Comparison of ENCODE assay signal across 20 cellular contexts in genomic region chr17:35709874-35710273, GRCh38. TPM values are rescaled to one million over a fixed set of nuclear protein-coding genes. Genes with fewer than 3 reads are reported as not detected.
DNase-seq lines count a peak whose midpoint lies in the region; ATAC-seq lines count a peak whose summit lies in the region.
"Had no signal": no experiment of that assay in that cellular context is flagged by ENCODE, and none has a peak within 500 bp of the region (broad histone marks: within the 10 kb centered on the region; RNA-seq: fewer than 3 reads in every experiment).

No MANE protein-coding gene starts in this region.

- H3K27me3 ChIP-seq in mesendoderm (ENCODE audit: insufficient read depth, low read length, poor library complexity) = no peaks in the 10 kb centered on the region
- H3K27me3 ChIP-seq: brain microvascular endothelial cell had no signal

- no peak overlapping the region for H2BK120ac ChIP-seq in mesendoderm (ENCODE audit: low read depth, low read length)

- no peak overlapping the region for H3K56ac ChIP-seq in mesendoderm (ENCODE audit: low read length)

- DNase-seq in NCI-H1092 (lab: John Stamatoyannopoulos, UW) = peak; percentile 15
- DNase-seq in NCI-H1092 treated with DMSO at 0.1 percent for 48 hours (lab: John Stamatoyannopoulos, UW) = no peak
- peak; percentile 32 to 61 for DNase-seq in NCI-H446 (lab: John Stamatoyannopoulos, UW)
- DNase-seq in epithelial cell of prostate (ENCODE audit: low read depth, low spot score) = no peak
- DNase-seq in skeletal muscle cell (ENCODE audit: low read depth) = peak; percentile 67
- DNase-seq in mesendoderm = no peak
- DNase-seq: activated naive CD4-positive, alpha-beta T cell treated with anti-CD3 and anti-CD28 coated beads, Interleukin-2, amount 50 U/mL, for 16 hours; activated T-cell treated with anti-CD3 and anti-CD28 coated beads, Interleukin-2, amount 50 U/mL, for 1 hour; brain microvascular endothelial cell; CD8-positive, alpha-beta T cell; effector CD8-positive, alpha-beta T cell; lower lobe of right lung; naive thymus-derived CD4-positive, alpha-beta T cell; NCI-H187; NCI-H748 treated with DMSO at 0.1 percent for 48 hours; stimulated activated naive CD4-positive, alpha-beta T cell treated with Interleukin-2 at 50 U/mL for 16 hours; trophoblast cell had no signal

- H3K4me2 ChIP-seq in mesendoderm (ENCODE audit: low read length) = no peak overlapping the region
- H3K4me2 ChIP-seq: GM23338 had no signal

- H2AK5ac ChIP-seq in mesendoderm (ENCODE audit: low read length) = no peak overlapping the region

- no CpG with 5 or more reads among the region's 3 CpGs for WGBS in mesendoderm (ENCODE audit: extremely low coverage, insufficient coverage, low lambda C conversion rate)

- H3K79me2 ChIP-seq in mesendoderm (ENCODE audit: control insufficient read depth, insufficient read depth, low read length) = no peaks in the 10 kb centered on the region

- H3K4ac ChIP-seq in mesendoderm (ENCODE audit: low read depth, low read length) = no peak overlapping the region

- no peak overlapping the region for H4K5ac ChIP-seq in mesendoderm (ENCODE audit: low read length)

- no peak overlapping the region for H3K18ac ChIP-seq in mesendoderm (ENCODE audit: low read length)

- no peak for ATAC-seq in HG03378 (IDR thresholded peaks at IDR 0.05; ENCODE audit: unreplicated experiment)
- no peak for ATAC-seq in HG02588 (IDR thresholded peaks at IDR 0.05; ENCODE audit: unreplicated experiment)
- ATAC-seq: CD8-positive, alpha-beta T cell; GM23338; lower lobe of right lung; naive thymus-derived CD4-positive, alpha-beta T cell had no signal

- H3K27ac ChIP-seq in epithelial cell of prostate (peak overlapping the region; percentile 34), mesendoderm (ENCODE audit: low read depth, low read length) (no peak overlapping the region)
- H3K27ac ChIP-seq: brain microvascular endothelial cell, lower lobe of right lung had no signal

- peaks cover 2% of the 10 kb centered on the region for H3K4me1 ChIP-seq in mesendoderm (ENCODE audit: control insufficient read depth, low read depth, low read length)

- H3K9ac ChIP-seq in mesendoderm (ENCODE audit: low read length) = no peak overlapping the region

- H4K8ac ChIP-seq in mesendoderm (ENCODE audit: low read depth, low read length) = no peak overlapping the region

- H3K23ac ChIP-seq in mesendoderm (ENCODE audit: low read length) = no peak overlapping the region

- H3K36me3 ChIP-seq in mesendoderm (ENCODE audit: control insufficient read depth, insufficient read depth, low read length) = peaks cover 6% of the 10 kb centered on the region

- no peak overlapping the region for H2BK5ac ChIP-seq in mesendoderm (ENCODE audit: low read length)

- no peak overlapping the region for H2BK15ac ChIP-seq in mesendoderm (replicated peaks; ENCODE audit: low read depth)

- no peak overlapping the region for H3K4me3 ChIP-seq in skeletal muscle cell (ENCODE audit: low read depth, low read length)
- H3K4me3 ChIP-seq in mesendoderm (ENCODE audit: low read length) = no peak overlapping the region
- H3K4me3 ChIP-seq: GM23338, lower lobe of right lung had no signal

- H3K79me1 ChIP-seq in mesendoderm (ENCODE audit: low read length) = no peaks in the 10 kb centered on the region

RNA-seq across cellular contexts. Expression of gene RASL10B, which starts 21.6 kb away (rescaled TPM):
- polyA plus RNA-seq in mesendoderm (2013, experiment 1 of 2) = 10.0 TPM
- 10.2 TPM for polyA plus RNA-seq in mesendoderm (2013, experiment 2 of 2)

RNA-seq across cellular contexts. Expression of gene GAS2L2, which starts 43.2 kb away (rescaled TPM):
- 0.03 TPM for polyA plus RNA-seq in mesendoderm (2013, experiment 1 of 2)
- polyA plus RNA-seq in mesendoderm (2013, experiment 2 of 2) = 0.01 TPM
- polyA plus RNA-seq: naive thymus-derived CD4-positive, alpha-beta T cell had no signal

RNA-seq across cellular contexts. Expression of gene C17orf50, which starts 50.8 kb away (rescaled TPM):
- not detected for polyA plus RNA-seq in mesendoderm (2013, experiment 1 of 2)
- polyA plus RNA-seq in mesendoderm (2013, experiment 2 of 2) = not detected

Comparison
In these comparisons a context has a peak if more than half of its experiments do, and no peak if none do; other contexts are left out.
1. DNase-seq: peak in NCI-H1092 (single experiment), NCI-H446 (2 of 2) and skeletal muscle cell (single experiment); none in NCI-H1092 treated with DMSO at 0.1 percent for 48 hours (single experiment), epithelial cell of prostate (single experiment) and mesendoderm (single experiment).